1 cellular context compared by ENCODE assay signal in the genomic region with DNA sequence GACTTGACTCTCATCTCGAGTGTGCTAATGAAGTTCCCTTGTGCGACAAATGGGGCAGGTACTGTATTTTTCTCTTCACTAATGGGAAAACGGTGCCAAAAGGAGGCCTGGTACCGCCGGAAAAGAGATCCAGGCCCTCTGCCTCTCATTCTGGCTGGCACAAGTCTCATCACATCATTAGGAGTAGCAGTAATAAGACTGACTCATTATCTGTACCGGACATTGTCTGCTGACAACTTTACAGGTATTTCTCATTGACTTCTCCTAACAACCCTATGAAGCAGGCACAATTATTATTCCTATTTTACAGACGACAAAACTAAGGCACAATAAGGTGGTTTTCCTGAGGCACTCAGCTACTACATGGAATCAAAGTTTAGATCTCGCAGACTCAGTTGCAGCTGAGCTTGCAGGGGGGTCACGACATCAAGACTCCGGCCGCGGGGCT.
TF ChIP-seq lines count a peak whose summit lies in the region.

No MANE protein-coding gene starts in this region.

TF ChIP-seq in endothelial cell of umbilical vein, 7 proteins besides CTCF, POLR2A, EP300 and RAD21:
- TF ChIP-seq MYC (IDR thresholded peaks at IDR 0.05; ENCODE audit: low read depth, low read length), result no peak
- TF ChIP-seq, protein P1, sequence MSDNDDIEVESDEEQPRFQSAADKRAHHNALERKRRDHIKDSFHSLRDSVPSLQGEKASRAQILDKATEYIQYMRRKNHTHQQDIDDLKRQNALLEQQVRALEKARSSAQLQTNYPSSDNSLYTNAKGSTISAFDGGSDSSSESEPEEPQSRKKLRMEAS (IDR thresholded peaks at IDR 0.05; ENCODE audit: insufficient read depth, insufficient read length), result no peak
- TF ChIP-seq JUN (IDR thresholded peaks at IDR 0.05; ENCODE audit: borderline replicate concordance, insufficient read depth, insufficient read length, low read depth), result no peak
- TF ChIP-seq EZH2 (IDR thresholded peaks at IDR 0.05; ENCODE audit: borderline replicate concordance, low read depth, low read length, severe bottlenecking), result no peak
- TF ChIP-seq FOS (IDR thresholded peaks at IDR 0.05; ENCODE audit: borderline replicate concordance, insufficient read depth, low read length), result no peak
- TF ChIP-seq POLR2AphosphoS5 (IDR thresholded peaks at IDR 0.05; ENCODE audit: insufficient read depth, low read depth, low read length), result no peak
- no peak for TF ChIP-seq GATA2 (IDR thresholded peaks at IDR 0.05; ENCODE audit: insufficient read depth, insufficient read length, low read depth, low read length)
